ENCODE assay signal across 22 cellular contexts in the genomic region with DNA sequence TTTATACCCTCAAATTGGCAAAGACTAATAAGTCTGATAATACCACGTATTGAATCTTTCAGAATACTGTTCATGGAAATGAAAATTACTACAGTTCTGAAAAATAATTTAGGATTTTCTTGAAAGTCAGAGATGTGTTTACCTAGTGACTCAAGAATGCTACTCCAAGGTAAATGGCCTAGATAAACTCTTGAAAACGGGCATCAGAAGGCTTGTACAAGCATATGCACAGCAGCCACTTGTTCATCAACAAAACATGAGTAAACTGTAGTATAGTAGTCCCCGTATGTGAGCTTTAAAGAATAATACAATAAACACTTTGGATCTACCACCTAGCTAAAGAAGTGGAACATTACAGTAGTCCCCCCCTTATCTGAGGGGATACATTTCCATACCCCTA.
"Had no signal": no experiment of that assay in that cellular context is flagged by ENCODE, and none has a peak within 500 bp of the region (broad histone marks: within the 10 kb centered on the region; RNA-seq: fewer than 3 reads in every experiment).

No MANE protein-coding gene starts in this region.

- H3K27ac ChIP-seq: ascending aorta, coronary artery, gastroesophageal sphincter, ovary, psoas muscle, WERI-Rb-1 had no signal

- H3K4me3 ChIP-seq: ascending aorta, coronary artery, gastroesophageal sphincter, heart right ventricle, ovary, psoas muscle, stomach had no signal

- H3K36me3 ChIP-seq: ascending aorta, gastroesophageal sphincter, ovary, right lobe of liver, stomach had no signal

- H3K27me3 ChIP-seq: ascending aorta, gastroesophageal sphincter, heart right ventricle, ovary, right lobe of liver, stomach had no signal

- DNase-seq: activated CD4-positive, alpha-beta T cell treated with anti-CD3 and anti-CD28 coated beads for 1 hour; activated CD4-positive, alpha-beta T cell treated with anti-CD3 and anti-CD28 coated beads, Interleukin-2, amount 50 U/mL, for 4 hours; activated effector memory CD4-positive, alpha-beta T cell treated with anti-CD3 and anti-CD28 coated beads, Interleukin-2, amount 50 U/mL, for 16 hours; activated naive CD4-positive, alpha-beta T cell treated with anti-CD3 and anti-CD28 coated beads, Interleukin-2, amount 50 U/mL, for 16 hours; activated T-cell treated with anti-CD3 and anti-CD28 coated beads, Interleukin-2, amount 50 U/mL, for 72 hours; heart right ventricle; immature natural killer cell; kidney glomerular epithelial cell; mesendoderm; natural killer cell; ovary; psoas muscle; right lobe of liver; small intestine; stimulated activated CD4-positive, alpha-beta T cell treated with anti-CD3 and anti-CD28 coated beads, Interleukin-4, amount 100 ng/mL, for 24 hours; stomach; WERI-Rb-1 had no signal

- H3K9me3 ChIP-seq: ascending aorta, gastroesophageal sphincter, heart right ventricle, ovary, psoas muscle, right lobe of liver, stomach had no signal

- ATAC-seq: activated T-cell treated with anti-CD3 and anti-CD28 coated beads, Interleukin-2, amount 50 U/mL, for 72 hours; esophagus mucosa; gastroesophageal sphincter; heart right ventricle; psoas muscle; stimulated activated effector memory CD8-positive, alpha-beta T cell treated with anti-CD3 and anti-CD28 coated beads, Interleukin-12 subunit alpha, Interleukin-12 subunit beta, amount 100 ng/mL, for 72 hours had no signal

- H3K4me1 ChIP-seq: ascending aorta, heart right ventricle, psoas muscle had no signal
